In genomic region chr4:37481547-37482129, GRCh38 we compare ENCODE assay signal across 10 cellular contexts.
"Had no signal": no experiment of that assay in that cellular context is flagged by ENCODE, and none has a peak within 500 bp of the region (broad histone marks: within the 10 kb centered on the region; RNA-seq: fewer than 3 reads in every experiment).

No MANE protein-coding gene starts in this region.

- H3K36me3 Mint-ChIP-seq: natural killer cell had no signal

- DNase-seq: activated CD4-positive, alpha-beta T cell treated with anti-CD3 and anti-CD28 coated beads, Interleukin-2, amount 50 U/mL, for 48 hours; activated CD4-positive, CD25-positive, alpha-beta regulatory T cell; activated gamma-delta T cell; effector CD4-positive, alpha-beta T cell; foreskin keratinocyte; left lung; natural killer cell; right cardiac atrium; stomach; T-helper 2 cell had no signal

- H3K9me3 Mint-ChIP-seq: natural killer cell had no signal

- H3K27ac Mint-ChIP-seq: natural killer cell had no signal

- ATAC-seq: foreskin keratinocyte, left lung, natural killer cell, right cardiac atrium had no signal

- H3K4me3 Mint-ChIP-seq: natural killer cell had no signal

- H3K4me1 Mint-ChIP-seq: natural killer cell had no signal
